22 cellular contexts compared by ENCODE assay signal in the genomic region with DNA sequence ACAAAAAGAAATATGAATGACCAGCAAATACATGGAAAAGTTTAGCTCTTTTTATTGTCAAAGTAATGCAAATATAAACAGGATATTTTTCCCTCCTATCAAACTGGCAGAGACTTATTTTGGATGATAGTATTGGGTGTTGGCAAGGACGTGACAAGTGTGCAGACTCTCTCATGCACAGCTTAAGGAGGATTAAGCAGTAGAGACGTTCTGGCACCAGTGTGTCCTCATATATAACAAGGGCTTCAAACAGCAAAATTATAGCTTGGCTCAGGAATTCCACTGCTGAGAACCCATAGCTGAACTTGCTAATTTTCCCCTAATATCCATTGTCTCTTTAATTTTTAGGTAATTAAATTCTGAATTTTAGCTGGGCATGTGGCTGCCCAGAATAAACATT.
"Had no signal": no experiment of that assay in that cellular context is flagged by ENCODE, and none has a peak within 500 bp of the region (broad histone marks: within the 10 kb centered on the region; RNA-seq: fewer than 3 reads in every experiment).

No MANE protein-coding gene starts in this region.

- ATAC-seq: gastroesophageal sphincter; lower lobe of right lung; natural killer cell treated with Interleukin-12 subunit alpha and Interleukin-12 subunit beta and Interleukin-15 and Interleukin-18, amount 100 ng/mL, for 72 hours; pancreas; right cardiac atrium had no signal

- H3K4me1 Mint-ChIP-seq: immature natural killer cell; memory B cell; stimulated activated effector memory CD8-positive, alpha-beta T cell treated with anti-CD3 and anti-CD28 coated beads, Interleukin-12 subunit alpha, Interleukin-12 subunit beta, amount 100 ng/mL, for 72 hours had no signal

- H3K36me3 ChIP-seq: esophagus squamous epithelium, gastroesophageal sphincter, left ventricle myocardium inferior, lower lobe of right lung, pancreas, suprapubic skin, tibial artery, upper lobe of left lung, uterus had no signal

- H3K27ac Mint-ChIP-seq: immature natural killer cell; memory B cell; mesothelial cell of epicardium; natural killer cell treated with Interleukin-12 subunit alpha and Interleukin-12 subunit beta and Interleukin-15 and Interleukin-18, amount 100 ng/mL, for 72 hours; progenitor cell of endocrine pancreas; stimulated activated effector memory CD8-positive, alpha-beta T cell treated with anti-CD3 and anti-CD28 coated beads, Interleukin-12 subunit alpha, Interleukin-12 subunit beta, amount 100 ng/mL, for 72 hours had no signal

- H3K4me3 Mint-ChIP-seq: immature natural killer cell; memory B cell; mesothelial cell of epicardium; natural killer cell treated with Interleukin-12 subunit alpha and Interleukin-12 subunit beta and Interleukin-15 and Interleukin-18, amount 100 ng/mL, for 72 hours; stimulated activated effector memory CD8-positive, alpha-beta T cell treated with anti-CD3 and anti-CD28 coated beads, Interleukin-12 subunit alpha, Interleukin-12 subunit beta, amount 100 ng/mL, for 72 hours had no signal

- H3K27ac ChIP-seq: esophagus squamous epithelium, gastroesophageal sphincter, left ventricle myocardium inferior, lower lobe of right lung, pancreas, suprapubic skin, tibial artery, upper lobe of left lung, uterus had no signal

- H3K4me3 ChIP-seq: esophagus squamous epithelium, gastroesophageal sphincter, left ventricle myocardium inferior, lower lobe of right lung, pancreas, suprapubic skin, tibial artery, upper lobe of left lung, uterus had no signal

- H3K4me1 ChIP-seq: gastroesophageal sphincter, left ventricle myocardium inferior, lower lobe of right lung, pancreas, suprapubic skin, tibial artery, upper lobe of left lung, uterus had no signal

- H3K9me3 ChIP-seq: esophagus squamous epithelium, gastroesophageal sphincter, left ventricle myocardium inferior, lower lobe of right lung, pancreas, suprapubic skin, tibial artery, upper lobe of left lung, uterus had no signal

- H3K27me3 Mint-ChIP-seq: progenitor cell of endocrine pancreas had no signal

- H3K36me3 Mint-ChIP-seq: immature natural killer cell; memory B cell; mesothelial cell of epicardium; natural killer cell treated with Interleukin-12 subunit alpha and Interleukin-12 subunit beta and Interleukin-15 and Interleukin-18, amount 100 ng/mL, for 72 hours; stimulated activated effector memory CD8-positive, alpha-beta T cell treated with anti-CD3 and anti-CD28 coated beads, Interleukin-12 subunit alpha, Interleukin-12 subunit beta, amount 100 ng/mL, for 72 hours had no signal

- DNase-seq: dermis blood vessel endothelial cell; esophagus squamous epithelium; foreskin fibroblast; immature natural killer cell; left ventricle myocardium inferior; lower lobe of right lung; occipital lobe; pancreas; right cardiac atrium; stimulated activated CD4-positive, alpha-beta T cell treated with anti-CD3 and anti-CD28 coated beads, Interleukin-4, amount 100 ng/mL, for 1 hour; stimulated activated CD8-positive, alpha-beta memory T cell treated with anti-CD3 and anti-CD28 coated beads, Interleukin-4, amount 100 ng/mL, for 48 hours; stimulated activated naive CD8-positive, alpha-beta T cell treated with anti-CD3 and anti-CD28 coated beads, Interleukin-15, Interleukin-2, amounts not matched to agents 100 U/mL and 50 U/mL, for 24 hours; tibial artery; upper lobe of left lung; uterus had no signal

- H3K27me3 ChIP-seq: gastroesophageal sphincter, pancreas, tibial artery, upper lobe of left lung had no signal

- H3K9me3 Mint-ChIP-seq: immature natural killer cell; memory B cell; mesothelial cell of epicardium; natural killer cell treated with Interleukin-12 subunit alpha and Interleukin-12 subunit beta and Interleukin-15 and Interleukin-18, amount 100 ng/mL, for 72 hours; stimulated activated effector memory CD8-positive, alpha-beta T cell treated with anti-CD3 and anti-CD28 coated beads, Interleukin-12 subunit alpha, Interleukin-12 subunit beta, amount 100 ng/mL, for 72 hours had no signal
